ENCODE assay signal across 9 cellular contexts in the genomic region with DNA sequence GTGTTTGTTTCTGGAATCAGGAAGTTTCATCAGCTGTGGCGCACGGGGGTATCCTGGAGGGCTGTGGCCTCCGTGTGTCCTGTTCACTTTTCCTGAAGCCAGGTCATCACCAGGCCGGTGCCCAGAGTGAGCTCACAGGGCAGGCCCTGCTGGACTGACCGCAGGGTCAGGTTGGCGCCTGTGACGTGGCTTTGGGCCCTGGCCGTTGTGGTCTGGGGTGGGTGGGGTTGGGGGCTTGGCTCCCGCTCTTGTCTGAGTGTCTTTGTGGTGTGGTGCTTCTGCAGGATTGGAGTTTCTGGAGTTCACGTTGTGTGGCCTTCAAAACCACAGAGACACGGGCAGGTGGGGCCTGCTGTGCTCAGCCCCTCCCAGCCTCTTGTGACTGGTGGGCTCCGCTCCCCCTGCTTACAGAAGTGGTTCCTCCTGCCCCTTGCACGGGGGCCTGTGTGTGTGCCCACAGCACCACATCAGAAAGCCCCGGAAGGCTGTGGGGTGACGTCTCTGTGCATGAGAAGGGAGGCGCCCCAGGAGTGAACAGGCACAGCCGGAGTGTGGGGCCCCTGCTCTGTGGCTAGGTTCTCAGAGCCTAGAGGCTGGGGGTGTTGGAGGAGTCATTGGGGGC. TPM values are rescaled to one million over a fixed set of nuclear protein-coding genes. Genes with fewer than 3 reads are reported as not detected.
DNase-seq lines count a peak whose midpoint lies in the region; ATAC-seq lines count a peak whose summit lies in the region.
"Had no signal": no experiment of that assay in that cellular context is flagged by ENCODE, and none has a peak within 500 bp of the region (broad histone marks: within the 10 kb centered on the region; RNA-seq: fewer than 3 reads in every experiment).

No MANE protein-coding gene starts in this region.

- peak overlapping the region; percentile 52 to 93 (median 82) for H3K4me3 Mint-ChIP-seq in naive B cell

- H3K4me1 Mint-ChIP-seq in naive B cell, result peaks cover 37 to 49% (median 48%) of the 10 kb centered on the region in 3 donors

- H3K27ac Mint-ChIP-seq in naive B cell, result peak overlapping the region; percentile 95 to 98 (median 97)

- H3K9me3 Mint-ChIP-seq in naive B cell, result no peaks in the 10 kb centered on the region

- H3K9me3 ChIP-seq in MG63, result no peaks in the 10 kb centered on the region

- ATAC-seq in naive B cell (ENCODE audit: low read depth in 2 of 2), result peak; percentile 90 to 94
- no peak for ATAC-seq in HG03135 (IDR thresholded peaks at IDR 0.05; ENCODE audit: unreplicated experiment)
- ATAC-seq in HG03565 (IDR thresholded peaks at IDR 0.05; ENCODE audit: unreplicated experiment), result no peak
- ATAC-seq: K562 had no signal

- H3K4me3 ChIP-seq in MG63, result no peak overlapping the region
- H3K4me3 ChIP-seq: K562 had no signal

- no peaks in the 10 kb centered on the region for H3K27me3 ChIP-seq in MG63

- H3K27me3 Mint-ChIP-seq in naive B cell, result peaks cover 0 to 3% (median 0%) of the 10 kb centered on the region in 3 donors

- no peaks in the 10 kb centered on the region for H3K36me3 Mint-ChIP-seq in naive B cell

- peak; percentile 50 for DNase-seq in A172 (ENCODE audit: low spot score)
- peak; percentile 45 for DNase-seq in MG63
- peak; percentile 53 to 58 for DNase-seq in activated T-helper 1 cell treated with anti-CD3 and anti-CD28 coated beads, Interleukin-2, amount 50 U/mL, for 16 hours (ENCODE audit: low read depth in 1 of 2, low spot score in 1 of 2)
- DNase-seq in naive B cell, result peak; percentile 71
- no peak for DNase-seq in SIG-M5 treated with dmso at 0.1 percent for 504 hours (lab: John Stamatoyannopoulos, UW; ENCODE audit: unreplicated experiment)
- DNase-seq in pons (ENCODE audit: low spot score), result no peak

- H3K36me3 ChIP-seq in MG63, result no peaks in the 10 kb centered on the region

RNA-seq across cellular contexts. Expression of a gene that starts 9.5 kb away (rescaled TPM):
- total RNA-seq in A172 (2014; rRNA removed; shearing (Covaris generic)), result 12.4 and 16.2 TPM in 2 replicates
- 9.8 and 21.4 TPM in 2 replicates for total RNA-seq in MG63 (2014; rRNA removed; shearing (Covaris generic); ENCODE audit: low replicate concordance)
- 1 to 10 TPM in 5 of 6 donors, under 1 TPM in 1; 0.36 to 6.8 (median 2.5) TPM for polyA plus RNA-seq in naive B cell (ENCODE audit: low read depth in 6 of 6)

RNA-seq across cellular contexts. Expression of a gene that starts 53.3 kb away (rescaled TPM):
- total RNA-seq in A172 (2014; rRNA removed; shearing (Covaris generic)), result 0.55 TPM in 1 of 2 replicates, not detected in the other
- 0.57 TPM in 1 of 2 replicates, not detected in the other for total RNA-seq in MG63 (2014; rRNA removed; shearing (Covaris generic); ENCODE audit: low replicate concordance)
- under 1 TPM in 2 of 6 donors, not detected in 4; 0.12 to 0.14 TPM for polyA plus RNA-seq in naive B cell (ENCODE audit: low read depth in 6 of 6)
- polyA plus RNA-seq: K562 had no signal

Comparison
In these comparisons a context has a peak if more than half of its experiments do, and no peak if none do; other contexts are left out.
1. DNase-seq: peak in A172 (single experiment), MG63 (single experiment), activated T-helper 1 cell treated with anti-CD3 and anti-CD28 coated beads, Interleukin-2, amount 50 U/mL, for 16 hours (2 of 2) and naive B cell (single experiment); none in SIG-M5 treated with dmso at 0.1 percent for 504 hours (single experiment) and pons (single experiment).
2. ATAC-seq: peak in naive B cell (2 of 2); none in HG03135 (single experiment) and HG03565 (single experiment).